8 cellular contexts compared by ENCODE assay signal in the genomic region with DNA sequence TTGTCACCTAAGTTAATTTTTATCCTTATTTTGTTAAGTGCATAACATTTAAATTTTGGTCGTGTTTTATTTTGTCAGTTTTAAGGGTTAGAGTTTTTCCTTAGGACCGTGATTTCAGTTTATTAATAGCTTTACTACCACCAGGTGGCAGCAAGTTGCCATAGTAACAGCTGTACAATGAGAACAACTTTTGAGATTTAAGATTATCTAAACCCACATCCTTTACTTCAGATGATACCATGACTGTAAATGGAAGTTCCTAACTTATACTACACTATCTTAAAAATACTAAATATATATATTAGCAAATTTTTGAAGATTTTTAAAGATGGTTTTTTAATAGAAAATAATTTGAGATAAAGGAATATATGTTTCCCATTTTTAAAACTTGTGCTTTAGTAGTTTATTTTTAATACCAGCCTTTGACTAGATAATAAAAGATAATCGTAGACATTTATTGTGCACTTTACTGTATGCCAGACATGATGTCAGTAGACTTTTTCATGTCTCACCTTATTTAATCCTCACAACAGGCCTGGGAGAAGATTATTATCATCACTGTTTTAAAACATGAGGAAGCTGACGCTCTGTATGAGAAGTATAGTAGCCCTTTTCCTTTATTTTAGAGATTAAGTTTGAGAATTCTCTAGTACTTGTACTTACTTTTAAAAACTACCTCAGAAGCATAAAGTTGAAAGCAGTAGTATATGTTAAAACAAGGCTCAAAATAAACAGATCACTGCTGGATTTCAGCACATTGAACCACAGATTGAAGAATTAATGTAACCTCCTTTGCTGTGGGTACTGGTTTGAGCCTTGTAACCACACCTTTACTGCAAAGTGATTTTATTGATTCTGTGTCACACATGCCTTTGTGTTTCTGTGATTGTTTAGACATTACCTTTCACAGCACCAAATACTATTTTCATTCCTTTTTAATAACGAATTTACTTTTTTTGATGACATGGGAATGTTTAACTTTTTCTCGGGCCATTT. TPM values are rescaled to one million over a fixed set of nuclear protein-coding genes. Genes with fewer than 3 reads are reported as not detected.
DNase-seq lines count a peak whose midpoint lies in the region; ATAC-seq and TF ChIP-seq lines count a peak whose summit lies in the region.

No MANE protein-coding gene starts in this region.

- peak; percentile 69 for TF ChIP-seq CTCF in CD4-positive, alpha-beta T cell (IDR thresholded peaks at IDR 0.05)
- peak; percentile 43 to 60 for TF ChIP-seq CTCF in mammary epithelial cell (conservative IDR thresholded peaks at IDR 0.05 in 1 of 2, IDR thresholded peaks at IDR 0.05 in 1 of 2; ENCODE audit: extremely low read depth in 1 of 2, insufficient read depth in 1 of 2, low read depth in 1 of 2, low read length in 2 of 2)

- POLR2A ChIA-PET in CD4-positive, alpha-beta T cell (lab: Charles Lee), result interaction anchor here (1.0 to 2.2 kb wide), 4 partner anchors 9 to 411 kb away, joined by 3 to 13 read pairs (median 6); partner anchors contain the start of genes ERBIN and SREK1

- 69% methylated on average over 6 of the region's 6 CpGs for WGBS in mammary epithelial cell (ENCODE audit: low coverage, missing lambda C conversion rate)

- peaks cover 68% of the 10 kb centered on the region for H3K36me3 Mint-ChIP-seq in CD4-positive, alpha-beta T cell (ENCODE audit: low read depth)

- peaks cover 42% of the 10 kb centered on the region for H3K79me2 ChIP-seq in mammary epithelial cell (ENCODE audit: insufficient read depth, low read length)

- H3K4me2 ChIP-seq in mammary epithelial cell (ENCODE audit: insufficient read depth, low read depth, low read length), result no peak overlapping the region

- peak; percentile 68 for ATAC-seq in CD4-positive, alpha-beta T cell (ENCODE audit: poor library complexity)
- ATAC-seq in GM19023 (IDR thresholded peaks at IDR 0.05; ENCODE audit: unreplicated experiment) (peak; percentile 67), HG03558 (IDR thresholded peaks at IDR 0.05; ENCODE audit: extremely low read depth, unreplicated experiment) (peak; percentile 61), left colon (peak; percentile 42), HG03045 (IDR thresholded peaks at IDR 0.05; ENCODE audit: unreplicated experiment) (no peak)

- H3K9me3 Mint-ChIP-seq in CD4-positive, alpha-beta T cell, result no peaks in the 10 kb centered on the region

- dilution Hi-C loops in mammary epithelial cell (cut with HindIII; ENCODE audit: low sequenced_read_pairs), result no loop called here

- H3K4me1 ChIP-seq in mammary epithelial cell (ENCODE audit: insufficient read depth, low read length), result no peaks in the 10 kb centered on the region

- peak overlapping the region; percentile 36 for H3K4me3 Mint-ChIP-seq in CD4-positive, alpha-beta T cell

- CTCF ChIA-PET in CD4-positive, alpha-beta T cell (lab: Charles Lee), result interaction anchor here (0.6 to 1.4 kb wide), 8 partner anchors 9 to 247 kb away, joined by 3 to 5 read pairs (median 3); partner anchors contain the start of gene ERBIN
- CTCF ChIA-PET in mammary epithelial cell (lab: Charles Lee; ENCODE audit: low non-redundant PET), result no interaction called here

- no peaks in the 10 kb centered on the region for H4K20me1 ChIP-seq in mammary epithelial cell (ENCODE audit: insufficient read depth, low read length)

- H3K27me3 ChIP-seq in CD4-positive, alpha-beta T cell (ENCODE audit: control insufficient read depth, insufficient read depth, low read length), result no peaks in the 10 kb centered on the region
- no peaks in the 10 kb centered on the region for H3K27me3 ChIP-seq in mammary epithelial cell (ENCODE audit: insufficient read depth, low read length)

- in situ Hi-C loops in mammary epithelial cell (cut with MboI; ENCODE audit: low sequenced_read_pairs in 2 of 2), result no loop called here

- peak overlapping the region; percentile 85 for H3K27ac Mint-ChIP-seq in CD4-positive, alpha-beta T cell

- no TSS peak for BruUV-seq in mammary epithelial cell (replicated peaks; lab: Mats Ljungman, UMichigan)

- H3K36me3 ChIP-seq in mammary epithelial cell (ENCODE audit: insufficient read depth, low read length), result peaks cover 49% of the 10 kb centered on the region

- intact Hi-C loops in CD4-positive, alpha-beta T cell (cut with DNase I, micrococcal nuclease), result loop anchor here (1.0 to 5.0 kb wide), 6 partner anchors 27 to 586 kb away; partner anchors contain the start of gene SREK1 (in 1 of the 2)
- intact Hi-C loops in mammary epithelial cell (cut with micrococcal nuclease), result loop anchor here (1.0 to 10.0 kb wide), 3 partner anchors 135 to 586 kb away; no protein-coding TSS in a partner anchor
- intact Hi-C loops in left colon (cut with DNase I, micrococcal nuclease), result loop anchor here in 1 of 2 donors (5.0 kb wide), 1 partner anchor 136 kb away; no protein-coding TSS in a partner anchor

- H3K27me3 Mint-ChIP-seq in CD4-positive, alpha-beta T cell, result no peaks in the 10 kb centered on the region

- H3K4me3 ChIP-seq in mammary epithelial cell (replicated peaks in 1 of 3; ENCODE audit: insufficient read depth in 1 of 3, low read depth in 2 of 3, low read length in 3 of 3), result no peak overlapping the region

- no peak overlapping the region for H3K9ac ChIP-seq in mammary epithelial cell (ENCODE audit: insufficient read depth, low read length)

- no peak overlapping the region for H2AFZ ChIP-seq in mammary epithelial cell (ENCODE audit: low read depth, low read length)

- no peaks in the 10 kb centered on the region for H3K9me3 ChIP-seq in CD4-positive, alpha-beta T cell (ENCODE audit: control insufficient read depth, low read length)
- H3K9me3 ChIP-seq in mammary epithelial cell (replicated peaks; ENCODE audit: insufficient read depth, low read length), result no peaks in the 10 kb centered on the region

- peaks cover 41% of the 10 kb centered on the region for H3K4me1 Mint-ChIP-seq in CD4-positive, alpha-beta T cell (ENCODE audit: low read depth)

- peak; percentile 20 to 63 (median 37) for DNase-seq in CD4-positive, alpha-beta T cell
- DNase-seq in SW480 (ENCODE audit: low spot score) (peak; percentile 30), mammary epithelial cell (peak; percentile 43), left colon (peak in 1 of 2 donors; percentile 28)
- DNase-seq in stimulated activated CD8-positive, alpha-beta memory T cell treated with anti-CD3 and anti-CD28 coated beads, Interleukin-4, amount 100 ng/mL, for 48 hours, result peak; percentile 49

- no peak overlapping the region for H3K27ac ChIP-seq in CD4-positive, alpha-beta T cell (ENCODE audit: low read depth, low read length)
- H3K27ac ChIP-seq in mammary epithelial cell (ENCODE audit: insufficient read depth, low read depth, low read length), result peak overlapping the region; percentile 55

RNA-seq across cellular contexts. Expression of gene SREK1, which starts 27.5 kb away (rescaled TPM):
- 100 to 1,000 TPM; 137 to 155 TPM for total RNA-seq in CD4-positive, alpha-beta T cell
- total RNA-seq in mammary epithelial cell (10 to 100 TPM; 62.2 to 71.5 TPM), left colon (10 to 100 TPM; 49.4 to 55.6 TPM)
- 14.8 TPM for polyA plus RNA-seq in mammary epithelial cell
- 49.9 TPM for polyA minus RNA-seq in mammary epithelial cell
